1 cellular context compared by ENCODE assay signal in genomic region chr1:2044510-2045319, GRCh38.
A peak's percentile ranks its signal among the peaks of the same experiment; 100 is the strongest.
TF ChIP-seq lines count a peak whose summit lies in the region.

No MANE protein-coding gene starts in this region.

TF ChIP-seq in HepG2, 621 proteins besides CTCF, POLR2A, EP300 and RAD21 (continued from another document):
- no peak for TF ChIP-seq HINFP (CRISPR knock-in tag; IDR thresholded peaks at IDR 0.05; ENCODE audit: low read depth)
- TF ChIP-seq SALL1 (CRISPR knock-in tag; IDR thresholded peaks at IDR 0.05) = peak; percentile 74
- TF ChIP-seq ZXDC (CRISPR knock-in tag; IDR thresholded peaks at IDR 0.05) = peak; percentile 44; the same call in 1 of the 2 replicates
- TF ChIP-seq JDP2 (CRISPR knock-in tag; IDR thresholded peaks at IDR 0.05; ENCODE audit: borderline replicate concordance) = no peak
- no peak for TF ChIP-seq SMYD3 (CRISPR knock-in tag; IDR thresholded peaks at IDR 0.05)
- TF ChIP-seq ZSCAN20 (CRISPR knock-in tag; IDR thresholded peaks at IDR 0.05; ENCODE audit: borderline replicate concordance) = no peak
- TF ChIP-seq SNAI1 (CRISPR knock-in tag; IDR thresholded peaks at IDR 0.05; ENCODE audit: borderline replicate concordance) = no peak
- no peak for TF ChIP-seq ZNF343 (CRISPR knock-in tag; IDR thresholded peaks at IDR 0.05)
- TF ChIP-seq ZNF274 (CRISPR knock-in tag; IDR thresholded peaks at IDR 0.05) = no peak
- no peak for TF ChIP-seq ZHX1 (CRISPR knock-in tag; IDR thresholded peaks at IDR 0.05; ENCODE audit: low read depth)
- TF ChIP-seq ZBTB20 (CRISPR knock-in tag; IDR thresholded peaks at IDR 0.05; ENCODE audit: borderline replicate concordance, low read depth) = no peak
- no peak; the same call in 1 of the 2 replicates for TF ChIP-seq SMC3 (IDR thresholded peaks at IDR 0.05; ENCODE audit: low read length)
- TF ChIP-seq NKX3-1 (CRISPR knock-in tag; IDR thresholded peaks at IDR 0.05) = no peak
- no peak for TF ChIP-seq DRAP1 (CRISPR knock-in tag; IDR thresholded peaks at IDR 0.05)
- no peak for TF ChIP-seq ZNF562 (CRISPR knock-in tag; IDR thresholded peaks at IDR 0.05; ENCODE audit: borderline replicate concordance)
- no peak for TF ChIP-seq ZNF260 (CRISPR knock-in tag; IDR thresholded peaks at IDR 0.05; ENCODE audit: borderline replicate concordance, low read depth)
- TF ChIP-seq ZNF710 (CRISPR knock-in tag; IDR thresholded peaks at IDR 0.05; ENCODE audit: borderline replicate concordance) = no peak
- no peak for TF ChIP-seq ZNF737 (CRISPR knock-in tag; IDR thresholded peaks at IDR 0.05; ENCODE audit: borderline replicate concordance)
- TF ChIP-seq FOXP4 (CRISPR knock-in tag; IDR thresholded peaks at IDR 0.05) = no peak
- TF ChIP-seq ZNF816 (CRISPR knock-in tag; IDR thresholded peaks at IDR 0.05; ENCODE audit: borderline replicate concordance) = no peak
- TF ChIP-seq ZBTB8A (CRISPR knock-in tag; IDR thresholded peaks at IDR 0.05; ENCODE audit: borderline replicate concordance, low read depth) = no peak
- TF ChIP-seq PRDM4 (CRISPR knock-in tag; IDR thresholded peaks at IDR 0.05; ENCODE audit: borderline replicate concordance) = no peak
- no peak for TF ChIP-seq SP2 (CRISPR knock-in tag; IDR thresholded peaks at IDR 0.05)
- TF ChIP-seq ZNF580 (CRISPR knock-in tag; IDR thresholded peaks at IDR 0.05; ENCODE audit: borderline replicate concordance, low read depth) = no peak
- no peak for TF ChIP-seq KLF15 (CRISPR knock-in tag; IDR thresholded peaks at IDR 0.05; ENCODE audit: borderline replicate concordance)
- TF ChIP-seq ZNF709 (CRISPR knock-in tag; IDR thresholded peaks at IDR 0.05) = no peak
- TF ChIP-seq MTF1 (CRISPR knock-in tag; IDR thresholded peaks at IDR 0.05) = no peak
- TF ChIP-seq HCFC1 (IDR thresholded peaks at IDR 0.05; ENCODE audit: low read depth, low read length) = no peak
- TF ChIP-seq MAFK (conservative IDR thresholded peaks at IDR 0.05 in 1 of 2, IDR thresholded peaks at IDR 0.05 in 1 of 2; ENCODE audit: low read length in 2 of 2) = no peak
- no peak for TF ChIP-seq PAXIP1 (CRISPR knock-in tag; conservative IDR thresholded peaks at IDR 0.05)
- no peak for TF ChIP-seq E2F5 (CRISPR knock-in tag; conservative IDR thresholded peaks at IDR 0.05)
